Comparison of ENCODE assay signal across 1 cellular context in genomic region chr10:45470098-45471012, GRCh38.
A peak's percentile ranks its signal among the peaks of the same experiment; 100 is the strongest.
TF ChIP-seq lines count a peak whose summit lies in the region.

No MANE protein-coding gene starts in this region.

TF ChIP-seq in K562, 482 proteins besides CTCF, POLR2A, EP300 and RAD21 (continued from another document and continues in another):
- TF ChIP-seq KDM4B (IDR thresholded peaks at IDR 0.05; ENCODE audit: borderline replicate concordance in 2 of 2, low read depth in 1 of 2) (peak in 1 of 2 experiments; percentile 52; a peak in 1 of 4 replicates), ZNF3 (CRISPR knock-in tag; IDR thresholded peaks at IDR 0.05) (no peak), TCF7 (IDR thresholded peaks at IDR 0.05; ENCODE audit: borderline replicate concordance) (peak; percentile 95), PML (IDR thresholded peaks at IDR 0.05; ENCODE audit: low read length) (peak; percentile 99), RBM17 (IDR thresholded peaks at IDR 0.05; ENCODE audit: borderline replicate concordance, low read depth, low read length) (no peak), ZNF175 (CRISPR knock-in tag; IDR thresholded peaks at IDR 0.05; ENCODE audit: low read depth) (peak; percentile 94), THAP12 (CRISPR knock-in tag; IDR thresholded peaks at IDR 0.05) (no peak), NFE2 (IDR thresholded peaks at IDR 0.05; ENCODE audit: low read depth) (peak; percentile 86), RHOXF2B (CRISPR knock-in tag; conservative IDR thresholded peaks at IDR 0.05) (no peak), POLR2H (tag; IDR thresholded peaks at IDR 0.05; ENCODE audit: low read depth) (peak; percentile 85), ZNF780A (CRISPR knock-in tag; IDR thresholded peaks at IDR 0.05) (no peak), ZNF212 (CRISPR knock-in tag; IDR thresholded peaks at IDR 0.05) (no peak; the same call in 1 of the 2 replicates), SMARCC2 (IDR thresholded peaks at IDR 0.05; ENCODE audit: low read depth) (peak; percentile 100), TEAD1 (CRISPR knock-in tag; IDR thresholded peaks at IDR 0.05) (peak; percentile 89 to 95; a peak in 3 of 4 replicates), ZEB2 (IDR thresholded peaks at IDR 0.05) (peak; percentile 90), NCOA4 (IDR thresholded peaks at IDR 0.05; ENCODE audit: partially characterized antibody) (no peak), SMAD1 (IDR thresholded peaks at IDR 0.05; ENCODE audit: low read depth, low read length, partially characterized antibody) (peak; percentile 96), TSHZ1 (CRISPR knock-in tag; IDR thresholded peaks at IDR 0.05) (no peak), L3MBTL2 (IDR thresholded peaks at IDR 0.05) (peak; percentile 97), ZNF398 (CRISPR knock-in tag; IDR thresholded peaks at IDR 0.05) (no peak), TRIM24 (IDR thresholded peaks at IDR 0.05) (peak; percentile 98 to 99), TRIM25 (IDR thresholded peaks at IDR 0.05; ENCODE audit: borderline replicate concordance) (no peak), ZNF184 (CRISPR knock-in tag; IDR thresholded peaks at IDR 0.05) (no peak), CBFB (CRISPR knock-in tag; IDR thresholded peaks at IDR 0.05) (peak; percentile 97), ZNF41 (CRISPR knock-in tag; conservative IDR thresholded peaks at IDR 0.05) (0 out of 2 replicates have a peak, but pooled peaks have one; percentile 5), CBX1 (IDR thresholded peaks at IDR 0.05; ENCODE audit: low read depth) (peak; percentile 19), PTRF (tag; IDR thresholded peaks at IDR 0.05) (no peak), MAFK (IDR thresholded peaks at IDR 0.05; ENCODE audit: low read length) (peak; percentile 86), ZNF282 (CRISPR knock-in tag; IDR thresholded peaks at IDR 0.05) (no peak), TAF1 (IDR thresholded peaks at IDR 0.05; ENCODE audit: control insufficient read depth, extremely low read depth, insufficient read depth, low read length, severe bottlenecking) (peak; percentile 56), KAT2B (IDR thresholded peaks at IDR 0.05; ENCODE audit: low read depth, low read length) (no peak), POLR2G (IDR thresholded peaks at IDR 0.05; ENCODE audit: low read depth, low read length) (no peak), ZNF445 (CRISPR knock-in tag; IDR thresholded peaks at IDR 0.05; ENCODE audit: low read depth) (peak; percentile 7; the same call in 1 of the 2 replicates), TBL1XR1 (IDR thresholded peaks at IDR 0.05; ENCODE audit: low read length in 2 of 2) (peak; percentile 96 to 99), HMG20B (CRISPR knock-in tag; IDR thresholded peaks at IDR 0.05) (no peak), CCAR2 (IDR thresholded peaks at IDR 0.05; ENCODE audit: low read depth, low read length) (no peak), NR4A1 (CRISPR knock-in tag; IDR thresholded peaks at IDR 0.05) (peak; percentile 86; the same call in 1 of the 2 replicates), NR4A1 (tag; IDR thresholded peaks at IDR 0.05) (peak; percentile 89), GTF2E2 (tag; IDR thresholded peaks at IDR 0.05) (peak; percentile 93), FOXA3 (CRISPR knock-in tag; conservative IDR thresholded peaks at IDR 0.05 in 1 of 2, IDR thresholded peaks at IDR 0.05 in 1 of 2) (peak; percentile 100), EZH2 (IDR thresholded peaks at IDR 0.05; ENCODE audit: borderline replicate concordance, low read depth, low read length) (peak; percentile 89; the same call in 1 of the 2 replicates)
- TF ChIP-seq, protein P1, sequence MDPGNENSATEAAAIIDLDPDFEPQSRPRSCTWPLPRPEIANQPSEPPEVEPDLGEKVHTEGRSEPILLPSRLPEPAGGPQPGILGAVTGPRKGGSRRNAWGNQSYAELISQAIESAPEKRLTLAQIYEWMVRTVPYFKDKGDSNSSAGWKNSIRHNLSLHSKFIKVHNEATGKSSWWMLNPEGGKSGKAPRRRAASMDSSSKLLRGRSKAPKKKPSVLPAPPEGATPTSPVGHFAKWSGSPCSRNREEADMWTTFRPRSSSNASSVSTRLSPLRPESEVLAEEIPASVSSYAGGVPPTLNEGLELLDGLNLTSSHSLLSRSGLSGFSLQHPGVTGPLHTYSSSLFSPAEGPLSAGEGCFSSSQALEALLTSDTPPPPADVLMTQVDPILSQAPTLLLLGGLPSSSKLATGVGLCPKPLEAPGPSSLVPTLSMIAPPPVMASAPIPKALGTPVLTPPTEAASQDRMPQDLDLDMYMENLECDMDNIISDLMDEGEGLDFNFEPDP (CRISPR knock-in tag; IDR thresholded peaks at IDR 0.05): no peak
- TF ChIP-seq, protein P2, sequence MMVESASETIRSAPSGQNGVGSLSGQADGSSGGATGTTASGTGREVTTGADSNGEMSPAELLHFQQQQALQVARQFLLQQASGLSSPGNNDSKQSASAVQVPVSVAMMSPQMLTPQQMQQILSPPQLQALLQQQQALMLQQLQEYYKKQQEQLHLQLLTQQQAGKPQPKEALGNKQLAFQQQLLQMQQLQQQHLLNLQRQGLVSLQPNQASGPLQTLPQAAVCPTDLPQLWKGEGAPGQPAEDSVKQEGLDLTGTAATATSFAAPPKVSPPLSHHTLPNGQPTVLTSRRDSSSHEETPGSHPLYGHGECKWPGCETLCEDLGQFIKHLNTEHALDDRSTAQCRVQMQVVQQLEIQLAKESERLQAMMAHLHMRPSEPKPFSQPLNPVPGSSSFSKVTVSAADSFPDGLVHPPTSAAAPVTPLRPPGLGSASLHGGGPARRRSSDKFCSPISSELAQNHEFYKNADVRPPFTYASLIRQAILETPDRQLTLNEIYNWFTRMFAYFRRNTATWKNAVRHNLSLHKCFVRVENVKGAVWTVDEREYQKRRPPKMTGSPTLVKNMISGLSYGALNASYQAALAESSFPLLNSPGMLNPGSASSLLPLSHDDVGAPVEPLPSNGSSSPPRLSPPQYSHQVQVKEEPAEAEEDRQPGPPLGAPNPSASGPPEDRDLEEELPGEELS (CRISPR knock-in tag; IDR thresholded peaks at IDR 0.05; ENCODE audit: borderline replicate concordance): no peak
- TF ChIP-seq, protein P3, sequence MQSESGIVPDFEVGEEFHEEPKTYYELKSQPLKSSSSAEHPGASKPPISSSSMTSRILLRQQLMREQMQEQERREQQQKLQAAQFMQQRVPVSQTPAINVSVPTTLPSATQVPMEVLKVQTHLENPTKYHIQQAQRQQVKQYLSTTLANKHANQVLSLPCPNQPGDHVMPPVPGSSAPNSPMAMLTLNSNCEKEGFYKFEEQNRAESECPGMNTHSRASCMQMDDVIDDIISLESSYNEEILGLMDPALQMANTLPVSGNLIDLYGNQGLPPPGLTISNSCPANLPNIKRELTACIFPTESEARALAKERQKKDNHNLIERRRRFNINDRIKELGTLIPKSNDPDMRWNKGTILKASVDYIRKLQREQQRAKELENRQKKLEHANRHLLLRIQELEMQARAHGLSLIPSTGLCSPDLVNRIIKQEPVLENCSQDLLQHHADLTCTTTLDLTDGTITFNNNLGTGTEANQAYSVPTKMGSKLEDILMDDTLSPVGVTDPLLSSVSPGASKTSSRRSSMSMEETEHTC (IDR thresholded peaks at IDR 0.05): peak; percentile 91
- TF ChIP-seq, protein P4, sequence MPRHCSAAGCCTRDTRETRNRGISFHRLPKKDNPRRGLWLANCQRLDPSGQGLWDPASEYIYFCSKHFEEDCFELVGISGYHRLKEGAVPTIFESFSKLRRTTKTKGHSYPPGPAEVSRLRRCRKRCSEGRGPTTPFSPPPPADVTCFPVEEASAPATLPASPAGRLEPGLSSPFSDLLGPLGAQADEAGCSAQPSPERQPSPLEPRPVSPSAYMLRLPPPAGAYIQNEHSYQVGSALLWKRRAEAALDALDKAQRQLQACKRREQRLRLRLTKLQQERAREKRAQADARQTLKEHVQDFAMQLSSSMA (CRISPR knock-in tag; IDR thresholded peaks at IDR 0.05): no peak
- TF ChIP-seq, protein P5, sequence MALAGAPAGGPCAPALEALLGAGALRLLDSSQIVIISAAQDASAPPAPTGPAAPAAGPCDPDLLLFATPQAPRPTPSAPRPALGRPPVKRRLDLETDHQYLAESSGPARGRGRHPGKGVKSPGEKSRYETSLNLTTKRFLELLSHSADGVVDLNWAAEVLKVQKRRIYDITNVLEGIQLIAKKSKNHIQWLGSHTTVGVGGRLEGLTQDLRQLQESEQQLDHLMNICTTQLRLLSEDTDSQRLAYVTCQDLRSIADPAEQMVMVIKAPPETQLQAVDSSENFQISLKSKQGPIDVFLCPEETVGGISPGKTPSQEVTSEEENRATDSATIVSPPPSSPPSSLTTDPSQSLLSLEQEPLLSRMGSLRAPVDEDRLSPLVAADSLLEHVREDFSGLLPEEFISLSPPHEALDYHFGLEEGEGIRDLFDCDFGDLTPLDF (CRISPR knock-in tag; IDR thresholded peaks at IDR 0.05): no peak
- TF ChIP-seq, protein P6, sequence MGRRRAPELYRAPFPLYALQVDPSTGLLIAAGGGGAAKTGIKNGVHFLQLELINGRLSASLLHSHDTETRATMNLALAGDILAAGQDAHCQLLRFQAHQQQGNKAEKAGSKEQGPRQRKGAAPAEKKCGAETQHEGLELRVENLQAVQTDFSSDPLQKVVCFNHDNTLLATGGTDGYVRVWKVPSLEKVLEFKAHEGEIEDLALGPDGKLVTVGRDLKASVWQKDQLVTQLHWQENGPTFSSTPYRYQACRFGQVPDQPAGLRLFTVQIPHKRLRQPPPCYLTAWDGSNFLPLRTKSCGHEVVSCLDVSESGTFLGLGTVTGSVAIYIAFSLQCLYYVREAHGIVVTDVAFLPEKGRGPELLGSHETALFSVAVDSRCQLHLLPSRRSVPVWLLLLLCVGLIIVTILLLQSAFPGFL (CRISPR knock-in tag; IDR thresholded peaks at IDR 0.05): no peak
- TF ChIP-seq, protein P7, sequence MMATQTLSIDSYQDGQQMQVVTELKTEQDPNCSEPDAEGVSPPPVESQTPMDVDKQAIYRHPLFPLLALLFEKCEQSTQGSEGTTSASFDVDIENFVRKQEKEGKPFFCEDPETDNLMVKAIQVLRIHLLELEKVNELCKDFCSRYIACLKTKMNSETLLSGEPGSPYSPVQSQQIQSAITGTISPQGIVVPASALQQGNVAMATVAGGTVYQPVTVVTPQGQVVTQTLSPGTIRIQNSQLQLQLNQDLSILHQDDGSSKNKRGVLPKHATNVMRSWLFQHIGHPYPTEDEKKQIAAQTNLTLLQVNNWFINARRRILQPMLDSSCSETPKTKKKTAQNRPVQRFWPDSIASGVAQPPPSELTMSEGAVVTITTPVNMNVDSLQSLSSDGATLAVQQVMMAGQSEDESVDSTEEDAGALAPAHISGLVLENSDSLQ (IDR thresholded peaks at IDR 0.05): peak; percentile 75
